23 cellular contexts compared by ENCODE assay signal in the genomic region with DNA sequence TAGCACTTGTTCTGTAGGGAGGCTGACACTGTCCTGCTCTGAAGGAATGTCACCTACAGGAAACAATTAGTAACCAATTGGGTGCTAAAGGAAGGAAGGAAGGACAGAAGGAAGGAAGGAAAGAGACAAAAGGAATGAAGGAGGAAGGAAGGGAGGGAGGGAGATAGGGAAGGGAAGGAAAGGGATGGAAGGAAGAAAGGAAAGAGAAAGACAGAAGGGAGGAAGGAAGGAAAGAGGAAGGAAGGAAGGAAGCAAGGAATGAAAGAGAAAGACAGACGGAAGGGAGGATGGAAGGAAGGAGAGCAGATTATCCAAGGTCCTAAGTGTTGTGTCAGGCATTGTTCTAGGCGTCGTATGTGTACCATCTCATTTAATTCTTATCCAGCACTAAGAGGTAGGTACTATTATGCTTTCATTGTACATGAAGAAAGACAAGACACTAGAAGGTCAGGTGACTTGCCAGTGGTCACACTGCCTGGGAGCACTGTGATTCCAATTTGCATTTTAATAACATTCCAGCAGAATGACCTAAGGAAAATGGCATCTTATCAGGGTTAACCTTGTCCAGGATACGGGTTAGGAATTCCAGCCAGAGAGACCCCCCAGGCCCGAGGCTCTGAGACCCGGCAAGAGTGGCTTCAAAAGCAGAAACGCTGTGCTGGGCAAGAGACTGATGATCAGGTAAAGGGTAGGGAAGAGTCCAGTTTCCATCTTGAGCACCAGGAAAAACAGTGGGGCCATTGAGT.
DNase-seq lines count a peak whose midpoint lies in the region; ATAC-seq and TF ChIP-seq lines count a peak whose summit lies in the region.
"Had no signal": no experiment of that assay in that cellular context is flagged by ENCODE, and none has a peak within 500 bp of the region (broad histone marks: within the 10 kb centered on the region; RNA-seq: fewer than 3 reads in every experiment).

No MANE protein-coding gene starts in this region.

- TF ChIP-seq CTCF in HEK293 (tag by site-specific recombination; IDR thresholded peaks at IDR 0.05), result no peak

- intact Hi-C loops in posterior cingulate gyrus (cut with DNase I), result loop anchor here (10.0 kb wide), 2 partner anchors 1146 to 1326 kb away; no protein-coding TSS in a partner anchor

- peak; percentile 48 for DNase-seq in EH (ENCODE audit: low read depth)
- peak; percentile 64 for DNase-seq in astrocyte of the hippocampus (ENCODE audit: low read depth, low spot score)
- DNase-seq in kidney tubule cell (ENCODE audit: low spot score), result peak; percentile 63
- DNase-seq in effector CD4-positive, alpha-beta T cell, result no peak
- no peak for DNase-seq in germinal center (ENCODE audit: low spot score)
- DNase-seq in posterior cingulate gyrus, result no peak
- DNase-seq: BE2C; Calu3; CD4-positive, alpha-beta T cell; DMS53; GOT3; HFFc6; NCI-H1417 treated with DMSO at 0.1 percent for 48 hours; NCI-H187 treated with DMSO at 0.1 percent for 48 hours; NCI-H2227 treated with DMSO at 0.1 percent for 48 hours; NCI-H524; NCI-H82; PC-3; RPMI8226; SHP77 treated with DMSO at 0.1 percent for 48 hours had no signal

- no peak overlapping the region for H3K4me3 ChIP-seq in HEK293 (ENCODE audit: low read depth, low read length)

- no peak for ATAC-seq in HG03469 (IDR thresholded peaks at IDR 0.05; ENCODE audit: unreplicated experiment)
- ATAC-seq: PC-3, SK-N-SH treated with all-trans-retinoic acid at 6 μM for 48 hours had no signal

- no peaks in the 10 kb centered on the region for H3K4me1 ChIP-seq in HEK293 (ENCODE audit: control insufficient read depth, insufficient read depth, low read length)
- H3K4me1 ChIP-seq: BE2C had no signal

- CTCF ChIA-PET in HEK293 (lab: Yijun Ruan, JAX), result interaction anchor here (1.1 kb wide), 1 partner anchor 954 kb away, joined by 3 read pairs; no protein-coding TSS in a partner anchor

- H3K36me3 ChIP-seq in HEK293 (ENCODE audit: control insufficient read depth in 2 of 2, insufficient read depth in 1 of 2, low read length in 2 of 2), result no peaks in the 10 kb centered on the region
- H3K36me3 ChIP-seq: BE2C had no signal

- POLR2A ChIA-PET in HEK293 (lab: Yijun Ruan, JAX), result no interaction called here

- no peaks in the 10 kb centered on the region for H3K9me3 ChIP-seq in HEK293 (ENCODE audit: control insufficient read depth, insufficient read depth, low read depth, low read length)
- H3K9me3 ChIP-seq: BE2C had no signal

- H3K27ac ChIP-seq in HEK293 (ENCODE audit: extremely low read depth, low read depth, low read length), result no peak overlapping the region

TF ChIP-seq in HEK293, 187 proteins besides CTCF, POLR2A, EP300 and RAD21:
- TF ChIP-seq ZNF423 (tag by site-specific recombination; IDR thresholded peaks at IDR 0.05), result no peak
- no peak for TF ChIP-seq ZNF626 (tag by site-specific recombination; IDR thresholded peaks at IDR 0.05)
- TF ChIP-seq ZNF473 (tag by site-specific recombination; IDR thresholded peaks at IDR 0.05), result peak; percentile 75; the same call in 1 of the 2 replicates
- TF ChIP-seq ZNF311 (tag by site-specific recombination; IDR thresholded peaks at IDR 0.05; ENCODE audit: borderline replicate concordance), result peak; percentile 78; the same call in 1 of the 2 replicates
- 0 out of 2 replicates have a peak, but pooled peaks have one; percentile 35 for TF ChIP-seq ZNF544 (tag by site-specific recombination; IDR thresholded peaks at IDR 0.05)
- TF ChIP-seq ZNF112 (tag by site-specific recombination; IDR thresholded peaks at IDR 0.05), result peak; percentile 44; the same call in 1 of the 2 replicates
- TF ChIP-seq, protein P1, sequence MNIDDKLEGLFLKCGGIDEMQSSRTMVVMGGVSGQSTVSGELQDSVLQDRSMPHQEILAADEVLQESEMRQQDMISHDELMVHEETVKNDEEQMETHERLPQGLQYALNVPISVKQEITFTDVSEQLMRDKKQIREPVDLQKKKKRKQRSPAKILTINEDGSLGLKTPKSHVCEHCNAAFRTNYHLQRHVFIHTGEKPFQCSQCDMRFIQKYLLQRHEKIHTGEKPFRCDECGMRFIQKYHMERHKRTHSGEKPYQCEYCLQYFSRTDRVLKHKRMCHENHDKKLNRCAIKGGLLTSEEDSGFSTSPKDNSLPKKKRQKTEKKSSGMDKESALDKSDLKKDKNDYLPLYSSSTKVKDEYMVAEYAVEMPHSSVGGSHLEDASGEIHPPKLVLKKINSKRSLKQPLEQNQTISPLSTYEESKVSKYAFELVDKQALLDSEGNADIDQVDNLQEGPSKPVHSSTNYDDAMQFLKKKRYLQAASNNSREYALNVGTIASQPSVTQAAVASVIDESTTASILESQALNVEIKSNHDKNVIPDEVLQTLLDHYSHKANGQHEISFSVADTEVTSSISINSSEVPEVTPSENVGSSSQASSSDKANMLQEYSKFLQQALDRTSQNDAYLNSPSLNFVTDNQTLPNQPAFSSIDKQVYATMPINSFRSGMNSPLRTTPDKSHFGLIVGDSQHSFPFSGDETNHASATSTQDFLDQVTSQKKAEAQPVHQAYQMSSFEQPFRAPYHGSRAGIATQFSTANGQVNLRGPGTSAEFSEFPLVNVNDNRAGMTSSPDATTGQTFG (tag by site-specific recombination; IDR thresholded peaks at IDR 0.05; ENCODE audit: borderline replicate concordance), result peak; percentile 72; the same call in 1 of the 2 replicates
- peak; percentile 71; the same call in 1 of the 2 replicates for TF ChIP-seq ZNF776 (tag by site-specific recombination; IDR thresholded peaks at IDR 0.05; ENCODE audit: borderline replicate concordance)
- peak; percentile 95 for TF ChIP-seq ZNF366 (tag by site-specific recombination; conservative IDR thresholded peaks at IDR 0.05)
TF ChIP-seq in HEK293: peak in this region for 7.

Comparison
In these comparisons a context has a peak if more than half of its experiments do, and no peak if none do; other contexts are left out.
1. DNase-seq: peak in EH (single experiment), astrocyte of the hippocampus (single experiment) and kidney tubule cell (single experiment); none in effector CD4-positive, alpha-beta T cell (single experiment), germinal center (single experiment) and posterior cingulate gyrus (0 of 10).